12 cellular contexts compared by ENCODE assay signal in genomic region chr3:108099203-108099602, GRCh38. TPM values are rescaled to one million over a fixed set of nuclear protein-coding genes. Genes with fewer than 3 reads are reported as not detected.
DNase-seq lines count a peak whose midpoint lies in the region; ATAC-seq, FAIRE-seq and TF ChIP-seq lines count a peak whose summit lies in the region.
"Had no signal": no experiment of that assay in that cellular context is flagged by ENCODE, and none has a peak within 500 bp of the region (broad histone marks: within the 10 kb centered on the region; RNA-seq: fewer than 3 reads in every experiment).

No MANE protein-coding gene starts in this region.

- TF ChIP-seq CTCF in mucosa of descending colon (IDR thresholded peaks at IDR 0.05) (no peak), pancreas (IDR thresholded peaks at IDR 0.05) (no peak)

- H4K20me1 ChIP-seq in BLaER1: no peaks in the 10 kb centered on the region

- H3K9me3 ChIP-seq in BLaER1 (no peaks in the 10 kb centered on the region), mucosa of descending colon (no peaks in the 10 kb centered on the region), pancreas (no peaks in the 10 kb centered on the region)

- no peaks in the 10 kb centered on the region for H3K27me3 Mint-ChIP-seq in T-cell

- intact Hi-C loops in mucosa of descending colon (cut with DNase I, micrococcal nuclease): no loop called here
- intact Hi-C loops in pancreas (cut with DNase I): no loop called here

- no peaks in the 10 kb centered on the region for H3K36me3 ChIP-seq in BLaER1
- no peaks in the 10 kb centered on the region for H3K36me3 ChIP-seq in mucosa of descending colon (ENCODE audit: low read depth)
- no peaks in the 10 kb centered on the region for H3K36me3 ChIP-seq in pancreas

- H3K4me3 ChIP-seq in BLaER1 (no peak overlapping the region), mucosa of descending colon (no peak overlapping the region), pancreas (no peak overlapping the region)

- no peak overlapping the region for H3K9ac ChIP-seq in BLaER1

- peak overlapping the region; percentile 72 for H3K4me2 ChIP-seq in BLaER1

- H3K4me1 ChIP-seq in BLaER1 (peaks cover 41% of the 10 kb centered on the region), mucosa of descending colon (ENCODE audit: low read depth) (no peaks in the 10 kb centered on the region), pancreas (no peaks in the 10 kb centered on the region)

- 72 to 89% methylated on average over 4 of the region's 4 CpGs for WGBS in pancreas, 2 donors

- H3K4me3 Mint-ChIP-seq in T-cell: no peak overlapping the region

- DNase-seq in GM19239 (ENCODE audit: insufficient read length, low spot score) (no peak), T-cell (no peak), mucosa of descending colon (no peak), activated gamma-delta T cell (lab: John Stamatoyannopoulos, UW) (no peak), pancreas (no peak)
- DNase-seq: activated T-cell treated with anti-CD3 and anti-CD28 coated beads for 4 hours, GOT3 had no signal

- ATAC-seq in T-cell (replicated peaks in 1 of 4): no peak
- ATAC-seq in mucosa of descending colon: peak; percentile 8
- no peak for ATAC-seq in HG02870 (IDR thresholded peaks at IDR 0.05; ENCODE audit: unreplicated experiment)
- ATAC-seq in GM18907 (IDR thresholded peaks at IDR 0.05; ENCODE audit: unreplicated experiment): no peak
- no peak for ATAC-seq in pancreas
- ATAC-seq: Panc1 had no signal

- peaks cover 52 to 74% (median 72%) of the 10 kb centered on the region in 3 donors for H3K4me1 Mint-ChIP-seq in T-cell

- H3K9me3 Mint-ChIP-seq in T-cell: no peaks in the 10 kb centered on the region

- peak overlapping the region; percentile 70 to 83 for H3K27ac Mint-ChIP-seq in T-cell

- CTCF ChIA-PET in T-cell (lab: Charles Lee): no interaction called here

- H3K27me3 ChIP-seq in BLaER1: no peaks in the 10 kb centered on the region
- no peaks in the 10 kb centered on the region for H3K27me3 ChIP-seq in pancreas

- peak; percentile 56 for FAIRE-seq in GM19239 (lab: Jason Lieb, UNC)
- FAIRE-seq in pancreas (lab: Jason Lieb, UNC): no peak

- H3K27ac ChIP-seq in BLaER1: no peak overlapping the region
- no peak overlapping the region for H3K27ac ChIP-seq in pancreas
- H3K27ac ChIP-seq: VCaP had no signal

- no peaks in the 10 kb centered on the region for H3K36me3 Mint-ChIP-seq in T-cell

- POLR2A ChIA-PET in T-cell (lab: Charles Lee): interaction anchor here in 1 of 2 donors (0.5 to 0.7 kb wide), 2 partner anchors 10 to 16 kb away, joined by 3 to 10 read pairs; no protein-coding TSS in a partner anchor

RNA-seq across cellular contexts. Expression of gene CD47, which starts 8.4 kb away (rescaled TPM):
- 100 to 1,000 TPM; 154 to 186 (median 161) TPM for total RNA-seq in T-cell
- total RNA-seq in mucosa of descending colon: 10 to 100 TPM; 68.5 to 83.0 (median 73.2) TPM
- total RNA-seq in pancreas: 100 to 1,000 TPM in 1 of 6 donors, 10 to 100 TPM in 5; 14.8 to 107 (median 24.5) TPM
- polyA plus RNA-seq in pancreas: 10 to 100 TPM; 26.6 to 30.1 TPM
